In genomic region chrX:136589966-136590365, GRCh38 we compare ENCODE assay signal across 27 cellular contexts. TPM values are rescaled to one million over a fixed set of nuclear protein-coding genes. Genes with fewer than 3 reads are reported as not detected.
A peak's percentile ranks its signal among the peaks of the same experiment; 100 is the strongest.
DNase-seq lines count a peak whose midpoint lies in the region; ATAC-seq, FAIRE-seq and TF ChIP-seq lines count a peak whose summit lies in the region.
"Had no signal": no experiment of that assay in that cellular context is flagged by ENCODE, and none has a peak within 500 bp of the region (broad histone marks: within the 10 kb centered on the region; RNA-seq: fewer than 3 reads in every experiment).

No MANE protein-coding gene starts in this region.

- FAIRE-seq in HepG2 (lab: Jason Lieb, UNC), result peak; percentile 12
- FAIRE-seq: H54 had no signal

- CTCF ChIA-PET in HepG2 (lab: Yijun Ruan, JAX; ENCODE audit: low intra/inter-chr PET ratio, low total read pairs) (no interaction called here), PC-3 (lab: Charles Lee) (interaction anchor here (1.1 kb wide), 1 partner anchor 13 kb away, joined by 3 read pairs; no protein-coding TSS in a partner anchor)

- H3K4me2 ChIP-seq in HepG2 (ENCODE audit: low read depth, low read length) (no peak overlapping the region), PC-3 (ENCODE audit: low read length) (peak overlapping the region; percentile 62), MM.1S (ENCODE audit: low read depth, low read length) (no peak overlapping the region)
- H3K4me2 ChIP-seq: BLaER1 treated with 17β-estradiol and CSF1 and Interleukin-3, amounts not matched to agents 10 nM and 100 nM had no signal

- 64% methylated on average over 3 of the region's 3 CpGs for WGBS in HepG2 (ENCODE audit: low lambda C conversion rate)
- 70% methylated on average over 3 of the region's 3 CpGs for WGBS in right lobe of liver (ENCODE audit: insufficient coverage, low coverage, low lambda C conversion rate, missing lambda C conversion rate)

- H3K27me3 ChIP-seq in HepG2 (ENCODE audit: control insufficient read depth in 1 of 2, insufficient read depth in 2 of 2, low read length in 2 of 2) (no peaks in the 10 kb centered on the region; a peak in 1 of 5 replicates), right lobe of liver (no peaks in the 10 kb centered on the region), PC-3 (ENCODE audit: low read length) (no peaks in the 10 kb centered on the region), BE2C (no peaks in the 10 kb centered on the region), MM.1S (replicated peaks; ENCODE audit: insufficient read depth, low read length) (no peaks in the 10 kb centered on the region)
- H3K27me3 ChIP-seq: esophagus squamous epithelium, stomach had no signal

- no peak for TF ChIP-seq RAD21 in HepG2 (CRISPR knock-in tag; IDR thresholded peaks at IDR 0.05)

- in situ Hi-C loops in HepG2 (cut with HindIII; ENCODE audit: extremely low pct_ligation_motif_present, low pct_unique_long_range_greater_than_20kb), result no loop called here

- H3F3A ChIP-seq in PC-3 (ENCODE audit: low read length, unreplicated experiment), result no peaks in the 10 kb centered on the region
- 0 out of 2 replicates have a peak, but pooled peaks cover 4% of the 10 kb centered on the region for H3F3A ChIP-seq in MM.1S (ENCODE audit: insufficient read depth, low read length)

- POLR2A ChIA-PET in HepG2 (lab: Yijun Ruan, JAX), result no interaction called here
- POLR2A ChIA-PET in PC-3 (lab: Charles Lee; ENCODE audit: unreplicated experiment), result no interaction called here

- H3K9me3 ChIP-seq in HepG2 (ENCODE audit: low read length) (no peaks in the 10 kb centered on the region), right lobe of liver (no peaks in the 10 kb centered on the region), PC-3 (ENCODE audit: low read length) (no peaks in the 10 kb centered on the region), BE2C (no peaks in the 10 kb centered on the region), MM.1S (replicated peaks; ENCODE audit: insufficient read depth, low read length) (no peaks in the 10 kb centered on the region)
- H3K9me3 ChIP-seq: esophagus squamous epithelium, stomach had no signal

- TF ChIP-seq POLR2A in HepG2 (IDR thresholded peaks at IDR 0.05; ENCODE audit: insufficient read depth in 1 of 2, low read depth in 2 of 2, low read length in 2 of 2) (no peak), right lobe of liver (IDR thresholded peaks at IDR 0.05) (no peak)

- H3K36me3 ChIP-seq in HepG2 (replicated peaks in 1 of 2; ENCODE audit: control insufficient read depth in 1 of 2, insufficient read depth in 2 of 2, low read length in 2 of 2) (no peaks in the 10 kb centered on the region), right lobe of liver (no peaks in the 10 kb centered on the region), PC-3 (ENCODE audit: low read depth, low read length) (no peaks in the 10 kb centered on the region), BE2C (no peaks in the 10 kb centered on the region), MM.1S (replicated peaks; ENCODE audit: insufficient read depth, low read length) (no peaks in the 10 kb centered on the region)
- H3K36me3 ChIP-seq: BLaER1 treated with 17β-estradiol and CSF1 and Interleukin-3, amounts not matched to agents 10 nM and 100 nM; esophagus squamous epithelium; stomach had no signal

- no peak overlapping the region for H3K4me3 ChIP-seq in HepG2 (replicated peaks in 1 of 3; ENCODE audit: insufficient read depth in 1 of 3, low read depth in 2 of 3, low read length in 3 of 3)
- H3K4me3 ChIP-seq in right lobe of liver, result no peak overlapping the region
- no peak overlapping the region for H3K4me3 ChIP-seq in PC-3 (ENCODE audit: low read length)
- no peak overlapping the region for H3K4me3 ChIP-seq in epithelial cell of esophagus (ENCODE audit: low read length)
- no peak overlapping the region for H3K4me3 ChIP-seq in BE2C (ENCODE audit: low read depth, low read length)
- no peak overlapping the region for H3K4me3 ChIP-seq in MM.1S (ENCODE audit: low read length)
- H3K4me3 ChIP-seq: BLaER1 treated with 17β-estradiol and CSF1 and Interleukin-3, amounts not matched to agents 10 nM and 100 nM; esophagus squamous epithelium; stomach had no signal

- H2AFZ ChIP-seq in HepG2 (ENCODE audit: low read length) (no peak overlapping the region), PC-3 (ENCODE audit: low read length) (0 out of 2 replicates have a peak overlapping the region, but pooled peaks have one; percentile 39), MM.1S (ENCODE audit: low read length) (no peak overlapping the region)

- TF ChIP-seq EP300 in HepG2 (IDR thresholded peaks at IDR 0.05; ENCODE audit: low read depth in 2 of 2, low read length in 2 of 2) (no peak), HepG2 (CRISPR knock-in tag; IDR thresholded peaks at IDR 0.05; ENCODE audit: borderline replicate concordance) (no peak)

- TF ChIP-seq CTCF in HepG2 (CRISPR knock-in tag; IDR thresholded peaks at IDR 0.05), result no peak
- no peak for TF ChIP-seq CTCF in right lobe of liver (IDR thresholded peaks at IDR 0.05)
- TF ChIP-seq CTCF in PC-3 (conservative IDR thresholded peaks at IDR 0.05; ENCODE audit: low read depth, low read length), result no peak
- TF ChIP-seq CTCF in epithelial cell of esophagus (IDR thresholded peaks at IDR 0.05; ENCODE audit: insufficient read depth, low read depth, low read length, missing control alignments), result no peak
- TF ChIP-seq CTCF in BE2C (IDR thresholded peaks at IDR 0.05; ENCODE audit: low read depth, low read length), result no peak
- no peak for TF ChIP-seq CTCF in MM.1S (IDR thresholded peaks at IDR 0.05; ENCODE audit: low read length)

- H3K9ac ChIP-seq in HepG2 (ENCODE audit: insufficient read depth, low read depth, low read length) (no peak overlapping the region), PC-3 (ENCODE audit: low read length) (peak overlapping the region; percentile 44; the same call in 1 of the 2 replicates), MM.1S (ENCODE audit: low read length) (no peak overlapping the region)
- H3K9ac ChIP-seq: BLaER1 treated with 17β-estradiol and CSF1 and Interleukin-3, amounts not matched to agents 10 nM and 100 nM had no signal

- H3K4me1 ChIP-seq in HepG2 (ENCODE audit: insufficient read depth, low read length) (no peaks in the 10 kb centered on the region), right lobe of liver (no peaks in the 10 kb centered on the region), PC-3 (ENCODE audit: insufficient read depth, low read length) (peaks cover 33% of the 10 kb centered on the region), BE2C (no peaks in the 10 kb centered on the region), MM.1S (ENCODE audit: low read length) (peaks cover 17% of the 10 kb centered on the region; the same call in 1 of the 2 replicates)
- H3K4me1 ChIP-seq: stomach had no signal

- no peak for DNase-seq in HepG2 (ENCODE audit: low spot score)
- no peak for DNase-seq in right lobe of liver
- DNase-seq in PC-3, result peak; percentile 81
- DNase-seq in epithelial cell of esophagus (ENCODE audit: low read depth), result peak; percentile 56
- DNase-seq in activated gamma-delta T cell treated with Interleukin-2 at 50 U/mL for 16 hours, result no peak
- no peak for DNase-seq in BE2C
- no peak for DNase-seq in NCI-H345 treated with DMSO at 0.1 percent for 48 hours (lab: John Stamatoyannopoulos, UW; ENCODE audit: unreplicated experiment)
- DNase-seq in MM.1S, result no peak
- DNase-seq: activated CD4-positive, CD25-positive, alpha-beta regulatory T cell treated with anti-CD3 and anti-CD28 coated beads, Interleukin-2, amount 50 U/mL, for 72 hours; activated T-cell treated with anti-CD3 and anti-CD28 coated beads, Interleukin-2, amount 50 U/mL, for 72 hours; effector CD4-positive, alpha-beta T cell; esophagus squamous epithelium; left cardiac atrium; mesendoderm; NCI-H1436; NCI-H524; stimulated activated CD4-positive, alpha-beta T cell treated with anti-CD3 and anti-CD28 coated beads, Interleukin-12 subunit alpha, Interleukin-12 subunit beta, amount 100 ng/mL, for 4 hours; stomach had no signal

- ATAC-seq in HepG2, result no peak
- ATAC-seq in right lobe of liver, result no peak
- peak; percentile 93 for ATAC-seq in PC-3
- ATAC-seq: activated naive CD4-positive, alpha-beta T cell treated with anti-CD3 and anti-CD28 coated beads, Interleukin-2, amount 50 U/mL, for 72 hours; activated T-cell treated with anti-CD3 and anti-CD28 coated beads, Interleukin-2, amount 50 U/mL, for 72 hours; left cardiac atrium had no signal

- intact Hi-C loops in HepG2 (cut with micrococcal nuclease; ENCODE audit: unreplicated experiment), result no loop called here
- intact Hi-C loops in right lobe of liver (cut with DNase I), result no loop called here
- intact Hi-C loops in PC-3 (cut with micrococcal nuclease), result no loop called here

- H3K9me2 ChIP-seq in PC-3 (replicated peaks; ENCODE audit: low read length) (no peaks in the 10 kb centered on the region), MM.1S (replicated peaks; ENCODE audit: insufficient read depth, low read length) (no peaks in the 10 kb centered on the region)

- no peaks in the 10 kb centered on the region for H4K20me1 ChIP-seq in HepG2 (ENCODE audit: insufficient read depth, low read length)
- H4K20me1 ChIP-seq in PC-3 (ENCODE audit: low read length), result no peaks in the 10 kb centered on the region
- no peaks in the 10 kb centered on the region for H4K20me1 ChIP-seq in MM.1S (ENCODE audit: insufficient read depth, low read length)
- H4K20me1 ChIP-seq: BLaER1 treated with 17β-estradiol and CSF1 and Interleukin-3, amounts not matched to agents 10 nM and 100 nM had no signal

- BruUV-seq in HepG2 (replicated peaks; lab: Mats Ljungman, UMichigan) (no TSS peak), PC-3 (replicated peaks; lab: Mats Ljungman, UMichigan) (no TSS peak)

- H3K27ac ChIP-seq in HepG2 (ENCODE audit: extremely low read length, insufficient read depth, low read length), result no peak overlapping the region
- H3K27ac ChIP-seq in right lobe of liver, result no peak overlapping the region
- H3K27ac ChIP-seq in PC-3 (ENCODE audit: low read length), result peak overlapping the region; percentile 91
- H3K27ac ChIP-seq in MM.1S (ENCODE audit: low read length), result no peak overlapping the region
- H3K27ac ChIP-seq: BLaER1 treated with 17β-estradiol and CSF1 and Interleukin-3, amounts not matched to agents 10 nM and 100 nM; esophagus squamous epithelium; HL-60; stomach had no signal

- H3K79me2 ChIP-seq in HepG2 (ENCODE audit: insufficient read depth, low read length), result no peaks in the 10 kb centered on the region
- H3K79me2 ChIP-seq in PC-3 (ENCODE audit: low read length), result no peaks in the 10 kb centered on the region
- no peaks in the 10 kb centered on the region for H3K79me2 ChIP-seq in MM.1S (ENCODE audit: low read length)

RNA-seq across cellular contexts. Expression of gene VGLL1, which starts 58.0 kb away (rescaled TPM):
- total RNA-seq in HepG2 (2016; rRNA removed; fragmentation: Illumina TruSeq; extraction: Trizol), result not detected in 2 replicates
- not detected in 2 replicates for total RNA-seq in HepG2 (2016; cell fraction: cytosol; rRNA removed; fragmentation: Illumina TruSeq; extraction: Trizol; ENCODE audit: low read depth)
- total RNA-seq in HepG2 (2016; cell fraction: insoluble cytoplasmic fraction; rRNA removed; fragmentation: Illumina TruSeq; extraction: Trizol), result not detected in 2 replicates
- total RNA-seq in HepG2 (2016; cell fraction: membrane; rRNA removed; fragmentation: Illumina TruSeq; extraction: Trizol), result not detected in 2 replicates
- total RNA-seq in HepG2 (2016; cell fraction: nucleus; rRNA removed; fragmentation: Illumina TruSeq; extraction: Trizol), result not detected in 2 replicates
- polyA plus RNA-seq in HepG2 (2011; rRNA removed), result not detected in 2 replicates
- polyA plus RNA-seq in HepG2 (2011; cell fraction: cytosol; rRNA removed), result not detected in 2 replicates
- polyA plus RNA-seq in HepG2 (2011; cell fraction: nucleus; rRNA removed), result not detected in 2 replicates
- not detected in 2 replicates for polyA plus RNA-seq in HepG2 (2012)
- not detected in 2 replicates for polyA plus RNA-seq in HepG2 (2016; cell fraction: cytosol; fragmentation: Illumina TruSeq; extraction: Trizol; ENCODE audit: low read depth)
- polyA plus RNA-seq in HepG2 (2016; cell fraction: insoluble cytoplasmic fraction; fragmentation: Illumina TruSeq; extraction: Trizol; ENCODE audit: low read depth), result not detected in 2 replicates
- not detected in 2 replicates for polyA plus RNA-seq in HepG2 (2016; cell fraction: membrane; fragmentation: Illumina TruSeq; extraction: Trizol; ENCODE audit: low read depth)
- not detected in 2 replicates for polyA plus RNA-seq in HepG2 (2016; cell fraction: nucleus; fragmentation: Illumina TruSeq; extraction: Trizol; ENCODE audit: insufficient read depth, low read depth)
- polyA minus RNA-seq in HepG2 (2011; rRNA and poly(A)+ RNA removed; ENCODE audit: low replicate concordance), result not detected in 2 replicates
- polyA minus RNA-seq in HepG2 (2011; cell fraction: cytosol; rRNA and poly(A)+ RNA removed), result not detected in 2 replicates
- polyA minus RNA-seq in HepG2 (2011; cell fraction: nucleus; rRNA and poly(A)+ RNA removed), result not detected in 2 replicates
- total RNA-seq in right lobe of liver, result not detected
- 4.2 and 5.3 TPM in 2 replicates for total RNA-seq in PC-3 (2014; rRNA removed)
- polyA plus RNA-seq in BE2C (2012; ENCODE audit: insufficient read depth, insufficient read length, low read depth), result not detected
- total RNA-seq: activated CD8-positive, alpha-beta memory T cell treated with anti-CD3 and anti-CD28 coated beads for 36 hours; activated naive CD4-positive, alpha-beta T cell treated with anti-CD3 and anti-CD28 coated beads, Interleukin-2, amount 50 U/mL, for 72 hours; activated T-cell treated with anti-CD3 and anti-CD28 coated beads, Interleukin-2, amount 50 U/mL, for 72 hours; chondrocyte; glomerular endothelial cell; left cardiac atrium; omental fat pad had no signal
- polyA plus RNA-seq: IgD-negative memory B cell had no signal

RNA-seq across cellular contexts. Expression of gene CD40LG, which starts 58.0 kb away (rescaled TPM):
- not detected in 2 replicates for total RNA-seq in HepG2 (2016; rRNA removed; fragmentation: Illumina TruSeq; extraction: Trizol)
- total RNA-seq in HepG2 (2016; cell fraction: cytosol; rRNA removed; fragmentation: Illumina TruSeq; extraction: Trizol; ENCODE audit: low read depth), result not detected in 2 replicates
- total RNA-seq in HepG2 (2016; cell fraction: insoluble cytoplasmic fraction; rRNA removed; fragmentation: Illumina TruSeq; extraction: Trizol), result not detected in 2 replicates
- total RNA-seq in HepG2 (2016; cell fraction: membrane; rRNA removed; fragmentation: Illumina TruSeq; extraction: Trizol), result not detected in 2 replicates
- not detected in 2 replicates for total RNA-seq in HepG2 (2016; cell fraction: nucleus; rRNA removed; fragmentation: Illumina TruSeq; extraction: Trizol)
- not detected in 2 replicates for polyA plus RNA-seq in HepG2 (2011; rRNA removed)
- polyA plus RNA-seq in HepG2 (2011; cell fraction: cytosol; rRNA removed), result not detected in 2 replicates
- polyA plus RNA-seq in HepG2 (2011; cell fraction: nucleus; rRNA removed), result not detected in 2 replicates
- polyA plus RNA-seq in HepG2 (2012), result not detected in 2 replicates
- not detected in 2 replicates for polyA plus RNA-seq in HepG2 (2016; cell fraction: cytosol; fragmentation: Illumina TruSeq; extraction: Trizol; ENCODE audit: low read depth)
- polyA plus RNA-seq in HepG2 (2016; cell fraction: insoluble cytoplasmic fraction; fragmentation: Illumina TruSeq; extraction: Trizol; ENCODE audit: low read depth), result not detected in 2 replicates
- polyA plus RNA-seq in HepG2 (2016; cell fraction: membrane; fragmentation: Illumina TruSeq; extraction: Trizol; ENCODE audit: low read depth), result not detected in 2 replicates
- not detected in 2 replicates for polyA plus RNA-seq in HepG2 (2016; cell fraction: nucleus; fragmentation: Illumina TruSeq; extraction: Trizol; ENCODE audit: insufficient read depth, low read depth)
- polyA minus RNA-seq in HepG2 (2011; rRNA and poly(A)+ RNA removed; ENCODE audit: low replicate concordance), result not detected in 2 replicates
- polyA minus RNA-seq in HepG2 (2011; cell fraction: cytosol; rRNA and poly(A)+ RNA removed), result not detected in 2 replicates
- polyA minus RNA-seq in HepG2 (2011; cell fraction: nucleus; rRNA and poly(A)+ RNA removed), result not detected in 2 replicates
- under 1 TPM in 2 of 6 experiments, not detected in 4; 0.10 to 0.11 TPM for total RNA-seq in right lobe of liver
- total RNA-seq in PC-3 (2014; rRNA removed), result not detected in 2 replicates
- polyA plus RNA-seq in BE2C (2012; ENCODE audit: insufficient read depth, insufficient read length, low read depth), result not detected
- total RNA-seq: chondrocyte, glomerular endothelial cell had no signal

Comparison
In these comparisons a context has a peak if more than half of its experiments do, and no peak if none do; other contexts are left out.
1. DNase-seq: peak in PC-3 (single experiment) and epithelial cell of esophagus (single experiment); none in HepG2 (single experiment), right lobe of liver (0 of 3), activated gamma-delta T cell treated with Interleukin-2 at 50 U/mL for 16 hours (single experiment), BE2C (single experiment), NCI-H345 treated with DMSO at 0.1 percent for 48 hours (single experiment) and MM.1S (single experiment).